In the genomic region with DNA sequence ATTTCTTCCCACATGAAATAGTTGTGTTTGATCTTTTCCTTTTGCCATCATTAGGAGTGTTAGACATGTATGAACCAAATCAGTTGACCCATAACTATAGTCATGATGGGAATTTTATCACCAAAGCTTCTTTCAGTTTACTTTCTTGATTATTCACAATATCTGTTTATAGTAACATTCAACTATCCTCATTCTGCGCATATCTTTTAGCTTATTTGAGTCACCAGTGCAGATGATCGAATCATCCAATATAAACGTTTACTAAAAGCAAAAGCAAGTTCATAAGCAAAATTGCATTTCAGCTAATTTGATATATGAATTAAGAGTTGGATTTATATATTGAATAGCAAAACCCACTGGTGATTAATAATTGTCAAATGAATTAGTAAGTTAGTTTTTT, we compare ENCODE assay signal across 27 cellular contexts.
"Had no signal": no experiment of that assay in that cellular context is flagged by ENCODE, and none has a peak within 500 bp of the region (broad histone marks: within the 10 kb centered on the region; RNA-seq: fewer than 3 reads in every experiment).

No MANE protein-coding gene starts in this region.

- H3K4me3 ChIP-seq: stomach, suprapubic skin, testis, thoracic aorta, thyroid gland, tibial artery, tibial nerve, transverse colon, upper lobe of left lung, upper lobe of right lung, uterus, vagina had no signal

- H3K36me3 ChIP-seq: stomach, suprapubic skin, thoracic aorta, thyroid gland, tibial artery, tibial nerve, transverse colon, upper lobe of left lung, upper lobe of right lung, vagina had no signal

- H3K9me3 ChIP-seq: suprapubic skin, testis, thoracic aorta, thyroid gland, tibial artery, tibial nerve, transverse colon, upper lobe of left lung, upper lobe of right lung, uterus, vagina had no signal

- H3K27ac ChIP-seq: stomach, suprapubic skin, testis, thoracic aorta, thyroid gland, tibial artery, tibial nerve, transverse colon, upper lobe of left lung, upper lobe of right lung, uterus, vagina had no signal

- ATAC-seq: stimulated activated effector memory CD8-positive, alpha-beta T cell treated with anti-CD3 and anti-CD28 coated beads, Interleukin-12 subunit alpha, Interleukin-12 subunit beta, amount 100 ng/mL, for 72 hours; stimulated activated memory B cell treated with anti-CD40 and anti-IgM and Interleukin-4, amounts not matched to agents 10 μg/mL and 1 μg/mL and 100 μg/mL, for 72 hours; stimulated activated naive B cell treated with anti-CD40 and anti-IgM and Interleukin-4, amounts not matched to agents 10 μg/mL and 1 μg/mL and 100 μg/mL, for 72 hours; stimulated activated naive CD8-positive, alpha-beta T cell treated with anti-CD3 and anti-CD28 coated beads, Interleukin-15, amount 100 ng/mL, for 72 hours; stimulated activated naive CD8-positive, alpha-beta T cell treated with anti-CD3 and anti-CD28 coated beads, Interleukin-15, Interleukin-2, amounts not matched to agents 100 U/mL and 50 U/mL, for 24 hours; upper lobe of right lung had no signal

- FAIRE-seq: urothelium cell line had no signal

- H3K4me1 ChIP-seq: stomach, suprapubic skin, thyroid gland, tibial artery, tibial nerve, transverse colon, upper lobe of left lung, upper lobe of right lung, uterus, vagina had no signal

- DNase-seq: stimulated activated CD4-positive, alpha-beta T cell treated with anti-CD3 and anti-CD28 coated beads, Interleukin-2, amount 100 ng/mL, for 48 hours; stimulated activated CD4-positive, alpha-beta T cell treated with anti-CD3 and anti-CD28 coated beads, Interleukin-4, amount 100 ng/mL, for 1 hour; stimulated activated CD4-positive, alpha-beta T cell treated with anti-CD3 and anti-CD28 coated beads, Interleukin-4, amount 100 ng/mL, for 24 hours; stimulated activated CD4-positive, alpha-beta T cell treated with anti-CD3 and anti-CD28 coated beads, Interleukin-4, amount 100 ng/mL, for 4 hours; stimulated activated CD8-positive, alpha-beta memory T cell treated with anti-CD3 and anti-CD28 coated beads, Interleukin-4, amount 100 ng/mL, for 48 hours; stimulated activated naive B cell treated with anti-CD40 and anti-IgM and Interleukin-4, amounts not matched to agents 10 μg/mL and 1 μg/mL and 100 μg/mL, for 72 hours; stimulated activated naive CD4-positive, alpha-beta T cell; stimulated activated naive CD4-positive, alpha-beta T cell treated with Interleukin-2 at 50 U/mL for 16 hours; stimulated activated naive CD8-positive, alpha-beta T cell treated with anti-CD3 and anti-CD28 coated beads, Interleukin-15, amount 100 ng/mL, for 72 hours; stimulated activated naive CD8-positive, alpha-beta T cell treated with anti-CD3 and anti-CD28 coated beads, Interleukin-15, Interleukin-2, amounts not matched to agents 100 U/mL and 50 U/mL, for 24 hours; stomach; substantia nigra; testis; thyroid gland; tibial artery; transverse colon; trophoblast cell; upper lobe of left lung; upper lobe of right lung; uterus had no signal

- H3K27me3 ChIP-seq: stomach, suprapubic skin, testis, thyroid gland, tibial artery, tibial nerve, transverse colon, upper lobe of left lung, upper lobe of right lung, uterus, vagina had no signal
